Comparison of ENCODE assay signal across 11 cellular contexts in genomic region chr7:2637505-2638223, GRCh38. TPM values are rescaled to one million over a fixed set of nuclear protein-coding genes. Genes with fewer than 3 reads are reported as not detected.
DNase-seq lines count a peak whose midpoint lies in the region; ATAC-seq and TF ChIP-seq lines count a peak whose summit lies in the region.
"Had no signal": no experiment of that assay in that cellular context is flagged by ENCODE, and none has a peak within 500 bp of the region (broad histone marks: within the 10 kb centered on the region; RNA-seq: fewer than 3 reads in every experiment).

No MANE protein-coding gene starts in this region.

- intact Hi-C loops in left ventricle myocardium inferior (cut with micrococcal nuclease) (no loop called here), MCF 10A (cut with micrococcal nuclease) (no loop called here)
- intact Hi-C loops in activated CD8-positive, alpha-beta T cell treated with anti-CD3 and anti-CD28 coated beads for 36 hours (cut with micrococcal nuclease), result loop anchor here (10.0 kb wide), 1 partner anchor 83 kb away; the partner anchor contains the start of genes BRAT1 and IQCE

- H3K27me3 ChIP-seq in Peyer's patch, result no peaks in the 10 kb centered on the region
- no peaks in the 10 kb centered on the region for H3K27me3 ChIP-seq in left ventricle myocardium inferior (ENCODE audit: low read depth)

- TF ChIP-seq CTCF in Peyer's patch (IDR thresholded peaks at IDR 0.05) (peak in 1 of 6 experiments; percentile 9), left ventricle myocardium inferior (IDR thresholded peaks at IDR 0.05; ENCODE audit: borderline replicate concordance) (no peak), endothelial cell (IDR thresholded peaks at IDR 0.05; ENCODE audit: unreplicated experiment) (no peak), MCF 10A (IDR thresholded peaks at IDR 0.05; ENCODE audit: unreplicated experiment) (no peak)
- no peak for TF ChIP-seq CTCF in activated CD8-positive, alpha-beta T cell treated with anti-CD3 and anti-CD28 coated beads for 36 hours (IDR thresholded peaks at IDR 0.05)

- peak overlapping the region in 2 of 4 donors; percentile 16 to 27 for H3K4me3 ChIP-seq in Peyer's patch
- H3K4me3 ChIP-seq in left ventricle myocardium inferior, result peak overlapping the region; percentile 27
- H3K4me3 ChIP-seq in skin epidermis, result no peak overlapping the region

- H3K4me3 Mint-ChIP-seq in activated CD8-positive, alpha-beta T cell treated with anti-CD3 and anti-CD28 coated beads for 36 hours, result no peak overlapping the region
- H3K4me3 Mint-ChIP-seq in endothelial cell (ENCODE audit: unreplicated experiment), result no peak overlapping the region
- no peak overlapping the region for H3K4me3 Mint-ChIP-seq in MCF 10A (ENCODE audit: unreplicated experiment)
- H3K4me3 Mint-ChIP-seq: stimulated activated effector memory CD8-positive, alpha-beta T cell treated with anti-CD3 and anti-CD28 coated beads, Interleukin-12 subunit alpha, Interleukin-12 subunit beta, amount 100 ng/mL, for 72 hours had no signal

- POLR2A ChIA-PET in activated CD8-positive, alpha-beta T cell treated with anti-CD3 and anti-CD28 coated beads for 36 hours (lab: Charles Lee), result no interaction called here
- POLR2A ChIA-PET in MCF 10A (lab: Yijun Ruan, JAX), result no interaction called here

- H3K9me3 Mint-ChIP-seq in activated CD8-positive, alpha-beta T cell treated with anti-CD3 and anti-CD28 coated beads for 36 hours, result no peaks in the 10 kb centered on the region
- no peaks in the 10 kb centered on the region for H3K9me3 Mint-ChIP-seq in endothelial cell (ENCODE audit: unreplicated experiment)
- H3K9me3 Mint-ChIP-seq in MCF 10A (ENCODE audit: unreplicated experiment), result no peaks in the 10 kb centered on the region
- H3K9me3 Mint-ChIP-seq: neural crest cell; stimulated activated effector memory CD8-positive, alpha-beta T cell treated with anti-CD3 and anti-CD28 coated beads, Interleukin-12 subunit alpha, Interleukin-12 subunit beta, amount 100 ng/mL, for 72 hours had no signal

- H3K27ac ChIP-seq in Peyer's patch, result peak overlapping the region in 3 of 4 donors; percentile 65 to 82 (median 69)
- H3K27ac ChIP-seq in left ventricle myocardium inferior (replicated peaks), result peak overlapping the region; percentile 76
- peak overlapping the region in 19 of 21 experiments; percentile 1 to 93 (median 55) for H3K27ac ChIP-seq in skin epidermis

- TF ChIP-seq POLR2A in Peyer's patch (IDR thresholded peaks at IDR 0.05) (no peak), GM18505 (IDR thresholded peaks at IDR 0.05; ENCODE audit: borderline replicate concordance, extremely low read depth, insufficient read depth, insufficient read length) (no peak)

- H3K36me3 Mint-ChIP-seq in activated CD8-positive, alpha-beta T cell treated with anti-CD3 and anti-CD28 coated beads for 36 hours (ENCODE audit: low read depth), result no peaks in the 10 kb centered on the region
- H3K36me3 Mint-ChIP-seq in endothelial cell (ENCODE audit: low read depth, unreplicated experiment) (peaks cover 8% of the 10 kb centered on the region), MCF 10A (ENCODE audit: insufficient read depth, unreplicated experiment) (no peaks in the 10 kb centered on the region)
- H3K36me3 Mint-ChIP-seq: stimulated activated effector memory CD8-positive, alpha-beta T cell treated with anti-CD3 and anti-CD28 coated beads, Interleukin-12 subunit alpha, Interleukin-12 subunit beta, amount 100 ng/mL, for 72 hours had no signal

- BruUV-seq in MCF 10A (replicated peaks; lab: Mats Ljungman, UMichigan), result no TSS peak

- peak in 2 of 3 donors; percentile 90 to 91 for DNase-seq in Peyer's patch
- peak; percentile 71 for DNase-seq in left ventricle myocardium inferior
- DNase-seq in activated CD8-positive, alpha-beta T cell treated with anti-CD3 and anti-CD28 coated beads for 36 hours, result no peak
- no peak for DNase-seq in endothelial cell (ENCODE audit: low spot score)
- no peak for DNase-seq in MCF 10A (ENCODE audit: unreplicated experiment)
- DNase-seq: NCI-H748 treated with DMSO at 0.1 percent for 48 hours had no signal

- no peaks in the 10 kb centered on the region for H3K36me3 ChIP-seq in Peyer's patch
- no peaks in the 10 kb centered on the region for H3K36me3 ChIP-seq in left ventricle myocardium inferior

- H3K27me3 Mint-ChIP-seq in activated CD8-positive, alpha-beta T cell treated with anti-CD3 and anti-CD28 coated beads for 36 hours, result no peaks in the 10 kb centered on the region
- H3K27me3 Mint-ChIP-seq in endothelial cell (ENCODE audit: unreplicated experiment) (peaks cover 10% of the 10 kb centered on the region), MCF 10A (ENCODE audit: insufficient read depth, unreplicated experiment) (no peaks in the 10 kb centered on the region)

- peaks cover 14% of the 10 kb centered on the region for H3K4me1 Mint-ChIP-seq in activated CD8-positive, alpha-beta T cell treated with anti-CD3 and anti-CD28 coated beads for 36 hours (ENCODE audit: low read depth)
- H3K4me1 Mint-ChIP-seq in endothelial cell (ENCODE audit: unreplicated experiment) (peaks cover 12% of the 10 kb centered on the region), MCF 10A (ENCODE audit: insufficient read depth, unreplicated experiment) (peaks cover 6% of the 10 kb centered on the region)

- H3K27ac Mint-ChIP-seq in activated CD8-positive, alpha-beta T cell treated with anti-CD3 and anti-CD28 coated beads for 36 hours, result no peak overlapping the region
- H3K27ac Mint-ChIP-seq in endothelial cell (ENCODE audit: unreplicated experiment) (no peak overlapping the region), MCF 10A (ENCODE audit: low read depth, unreplicated experiment) (no peak overlapping the region)
- H3K27ac Mint-ChIP-seq: stimulated activated effector memory CD8-positive, alpha-beta T cell treated with anti-CD3 and anti-CD28 coated beads, Interleukin-12 subunit alpha, Interleukin-12 subunit beta, amount 100 ng/mL, for 72 hours had no signal

- CTCF ChIA-PET in activated CD8-positive, alpha-beta T cell treated with anti-CD3 and anti-CD28 coated beads for 36 hours (lab: Charles Lee), result no interaction called here
- CTCF ChIA-PET in MCF 10A (lab: Yijun Ruan, JAX), result interaction anchor here (0.6 kb wide), 1 partner anchor 25 kb away, joined by 3 read pairs; no protein-coding TSS in a partner anchor

- no peaks in the 10 kb centered on the region for H3K9me3 ChIP-seq in Peyer's patch
- no peaks in the 10 kb centered on the region for H3K9me3 ChIP-seq in left ventricle myocardium inferior (replicated peaks)

- peak; percentile 30 for ATAC-seq in GM19463 (IDR thresholded peaks at IDR 0.05; ENCODE audit: unreplicated experiment)
- ATAC-seq in activated CD8-positive, alpha-beta T cell treated with anti-CD3 and anti-CD28 coated beads for 36 hours, result no peak
- ATAC-seq in GM18505 (IDR thresholded peaks at IDR 0.05; ENCODE audit: unreplicated experiment), result no peak
- ATAC-seq: stimulated activated effector memory CD8-positive, alpha-beta T cell treated with anti-CD3 and anti-CD28 coated beads, Interleukin-12 subunit alpha, Interleukin-12 subunit beta, amount 100 ng/mL, for 72 hours had no signal

- H3K4me1 ChIP-seq in Peyer's patch (peaks cover 0 to 77% (median 46%) of the 10 kb centered on the region in 4 donors), left ventricle myocardium inferior (peaks cover 99% of the 10 kb centered on the region)

RNA-seq across cellular contexts. Expression of gene TTYH3, which starts 5.9 kb away (rescaled TPM):
- total RNA-seq in Peyer's patch (10 to 100 TPM; 61.8 to 99.9 (median 83.4) TPM), left ventricle myocardium inferior (10.9 TPM), endothelial cell (ENCODE audit: unreplicated experiment) (250 TPM), MCF 10A (2022) (20.9 and 34.7 TPM in 2 replicates)
- total RNA-seq in activated CD8-positive, alpha-beta T cell treated with anti-CD3 and anti-CD28 coated beads for 36 hours, result 10 to 100 TPM; 30.3 to 32.3 TPM

RNA-seq across cellular contexts. Expression of gene AMZ1, which starts 50.3 kb away (rescaled TPM):
- under 1 TPM in 1 of 4 donors, not detected in 3; 0.67 TPM for total RNA-seq in Peyer's patch
- 0.11 TPM for total RNA-seq in left ventricle myocardium inferior
- total RNA-seq in activated CD8-positive, alpha-beta T cell treated with anti-CD3 and anti-CD28 coated beads for 36 hours, result under 1 TPM; 0.11 to 0.14 TPM
- total RNA-seq in endothelial cell (ENCODE audit: unreplicated experiment), result 0.05 TPM
- not detected in 2 replicates for total RNA-seq in MCF 10A (2022)
- total RNA-seq: neural crest cell had no signal

Comparison
In these comparisons a context has a peak if more than half of its experiments do, and no peak if none do; other contexts are left out.
1. DNase-seq: peak in Peyer's patch (2 of 3) and left ventricle myocardium inferior (single experiment); none in activated CD8-positive, alpha-beta T cell treated with anti-CD3 and anti-CD28 coated beads for 36 hours (single experiment), endothelial cell (single experiment) and MCF 10A (single experiment).
2. Peak in every context shown above with its lines, with median percentiles within 50 percentile points of each other: H3K27ac ChIP-seq.